7 cellular contexts compared by ENCODE assay signal in the genomic region with DNA sequence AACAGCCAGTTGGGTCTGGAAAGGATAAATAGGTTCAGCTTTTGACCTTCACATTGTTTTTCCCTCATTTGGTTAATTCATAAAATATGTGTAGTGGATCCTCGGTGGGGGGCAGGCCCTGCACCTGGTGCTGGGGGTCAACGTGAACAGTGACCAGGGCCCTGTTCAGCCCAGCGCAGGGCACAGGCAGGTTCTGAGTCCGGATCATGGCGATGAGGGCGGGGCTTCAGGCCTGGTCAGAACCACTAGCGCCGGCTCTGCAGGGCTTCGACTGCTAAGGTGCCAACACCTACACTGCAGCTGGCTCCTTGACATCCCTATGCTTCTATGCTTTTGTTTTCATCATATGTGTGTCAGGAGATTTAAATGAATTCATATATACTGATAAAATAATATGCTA.
"Had no signal": no experiment of that assay in that cellular context is flagged by ENCODE, and none has a peak within 500 bp of the region (broad histone marks: within the 10 kb centered on the region; RNA-seq: fewer than 3 reads in every experiment).

No MANE protein-coding gene starts in this region.

- H3K4me1 ChIP-seq: HAP-1 had no signal

- ATAC-seq: HCT116, K562 had no signal

- H3K4me3 ChIP-seq: HAP-1, K562 had no signal

- H3K9me3 Mint-ChIP-seq: HFFc6 had no signal

- H3K9me3 ChIP-seq: HAP-1 had no signal

- DNase-seq: GOT3, H7, HFFc6, IMR-90 had no signal

- H3K36me3 ChIP-seq: HAP-1 had no signal

- H3K4me3 Mint-ChIP-seq: HFFc6 had no signal

- H3K27ac Mint-ChIP-seq: HFFc6 had no signal
